16 cellular contexts compared by ENCODE assay signal in the genomic region with DNA sequence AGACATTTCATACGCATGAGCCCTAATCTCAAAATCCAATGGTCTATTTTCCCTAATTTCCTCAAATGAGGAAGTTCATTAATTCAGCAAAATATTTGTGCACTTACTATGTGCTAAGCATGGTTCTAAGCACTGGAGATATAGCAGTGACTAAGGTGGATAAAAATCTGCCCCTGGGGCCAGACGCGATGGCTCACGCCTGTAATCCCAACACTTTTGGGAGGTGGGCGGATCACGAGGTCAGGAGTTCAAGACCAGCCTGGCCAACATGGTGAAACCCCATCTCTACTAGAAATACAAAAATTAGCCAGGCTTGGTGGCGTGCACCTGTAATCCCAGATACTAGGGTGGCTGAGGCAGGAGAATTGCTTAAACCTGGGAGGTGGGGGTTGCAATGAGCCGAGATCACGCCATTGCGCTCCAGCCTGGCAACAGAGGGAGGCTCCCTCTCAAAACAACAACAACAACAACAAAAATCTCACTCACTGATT. TPM values are rescaled to one million over a fixed set of nuclear protein-coding genes. Genes with fewer than 3 reads are reported as not detected.
DNase-seq lines count a peak whose midpoint lies in the region; ATAC-seq and TF ChIP-seq lines count a peak whose summit lies in the region.
"Had no signal": no experiment of that assay in that cellular context is flagged by ENCODE, and none has a peak within 500 bp of the region (broad histone marks: within the 10 kb centered on the region; RNA-seq: fewer than 3 reads in every experiment).

No MANE protein-coding gene starts in this region.

- H3K4me3 Mint-ChIP-seq in activated T-helper 1 cell treated with anti-CD3 and anti-CD28 coated beads, Interleukin-12 subunit alpha, Interleukin-12 subunit beta, Interleukin-2, Interleukin-4 antibody, amounts not matched to agents 30 ng/mL and 10 ng/mL and 1 ng/mL, durations not matched to agents 14 hours and 24 hours and 36 hours, result no peak overlapping the region

- H3K36me3 ChIP-seq in lower lobe of right lung, result peaks cover 36% of the 10 kb centered on the region

- TF ChIP-seq CTCF in 22Rv1 (IDR thresholded peaks at IDR 0.05) (no peak), lower lobe of right lung (IDR thresholded peaks at IDR 0.05) (no peak)

- peaks cover 16% of the 10 kb centered on the region for H3K4me1 ChIP-seq in lower lobe of right lung
- H3K4me1 ChIP-seq: BE2C, prostate gland had no signal

- peak overlapping the region; percentile 43 for H3K27ac ChIP-seq in 22Rv1
- H3K27ac ChIP-seq in lower lobe of right lung, result peak overlapping the region; percentile 77
- H3K27ac ChIP-seq: ascending aorta, prostate gland had no signal

- no peaks in the 10 kb centered on the region for H3K9me3 ChIP-seq in lower lobe of right lung
- H3K9me3 ChIP-seq: ascending aorta, BE2C, heart left ventricle, prostate gland had no signal

- no peak overlapping the region for H3K4me3 ChIP-seq in lower lobe of right lung
- H3K4me3 ChIP-seq: ascending aorta, heart left ventricle, prostate gland had no signal

- H3K36me3 Mint-ChIP-seq in activated T-helper 1 cell treated with anti-CD3 and anti-CD28 coated beads, Interleukin-12 subunit alpha, Interleukin-12 subunit beta, Interleukin-2, Interleukin-4 antibody, amounts not matched to agents 30 ng/mL and 10 ng/mL and 1 ng/mL, durations not matched to agents 14 hours and 24 hours and 36 hours (ENCODE audit: low read depth), result peaks cover 31% of the 10 kb centered on the region

- H3K4me1 Mint-ChIP-seq in activated T-helper 1 cell treated with anti-CD3 and anti-CD28 coated beads, Interleukin-12 subunit alpha, Interleukin-12 subunit beta, Interleukin-2, Interleukin-4 antibody, amounts not matched to agents 30 ng/mL and 10 ng/mL and 1 ng/mL, durations not matched to agents 14 hours and 24 hours and 36 hours (ENCODE audit: low read depth), result peaks cover 48% of the 10 kb centered on the region

- peak in 1 of 2 donors; percentile 29 for ATAC-seq in lower lobe of right lung
- ATAC-seq: stimulated activated naive CD8-positive, alpha-beta T cell treated with anti-CD3 and anti-CD28 coated beads, Interleukin-15, Interleukin-2, amounts not matched to agents 100 U/mL and 50 U/mL, for 24 hours had no signal

- DNase-seq in ELR (ENCODE audit: low read depth) (peak; percentile 87), lower lobe of right lung (no peak), inferior parietal cortex (ENCODE audit: extremely low spot score) (no peak), NCI-H1105 treated with DMSO at 0.1 percent for 48 hours (lab: John Stamatoyannopoulos, UW) (no peak), HuH-7.5 (ENCODE audit: low spot score) (no peak)
- DNase-seq in activated T-helper 1 cell treated with anti-CD3 and anti-CD28 coated beads, Interleukin-12 subunit alpha, Interleukin-12 subunit beta, Interleukin-2, Interleukin-4 antibody, amounts not matched to agents 30 ng/mL and 10 ng/mL and 1 ng/mL, durations not matched to agents 14 hours and 24 hours and 36 hours (ENCODE audit: low spot score), result no peak
- no peak for DNase-seq in central memory CD4-positive, alpha-beta T cell
- DNase-seq: BE2C; effector CD8-positive, alpha-beta T cell; stimulated activated CD4-positive, alpha-beta T cell treated with anti-CD3 and anti-CD28 coated beads, Interleukin-4, amount 100 ng/mL, for 1 hour; stimulated activated naive CD8-positive, alpha-beta T cell treated with anti-CD3 and anti-CD28 coated beads, Interleukin-15, Interleukin-2, amounts not matched to agents 100 U/mL and 50 U/mL, for 24 hours had no signal

- no peaks in the 10 kb centered on the region for H3K9me3 Mint-ChIP-seq in activated T-helper 1 cell treated with anti-CD3 and anti-CD28 coated beads, Interleukin-12 subunit alpha, Interleukin-12 subunit beta, Interleukin-2, Interleukin-4 antibody, amounts not matched to agents 30 ng/mL and 10 ng/mL and 1 ng/mL, durations not matched to agents 14 hours and 24 hours and 36 hours

- peak overlapping the region; percentile 83 for H3K27ac Mint-ChIP-seq in activated T-helper 1 cell treated with anti-CD3 and anti-CD28 coated beads, Interleukin-12 subunit alpha, Interleukin-12 subunit beta, Interleukin-2, Interleukin-4 antibody, amounts not matched to agents 30 ng/mL and 10 ng/mL and 1 ng/mL, durations not matched to agents 14 hours and 24 hours and 36 hours

- no peaks in the 10 kb centered on the region for H3K27me3 Mint-ChIP-seq in activated T-helper 1 cell treated with anti-CD3 and anti-CD28 coated beads, Interleukin-12 subunit alpha, Interleukin-12 subunit beta, Interleukin-2, Interleukin-4 antibody, amounts not matched to agents 30 ng/mL and 10 ng/mL and 1 ng/mL, durations not matched to agents 14 hours and 24 hours and 36 hours (ENCODE audit: insufficient read depth)

- intact Hi-C loops in activated T-helper 1 cell treated with anti-CD3 and anti-CD28 coated beads, Interleukin-12 subunit alpha, Interleukin-12 subunit beta, Interleukin-2, Interleukin-4 antibody, amounts not matched to agents 30 ng/mL and 10 ng/mL and 1 ng/mL, durations not matched to agents 14 hours and 24 hours and 36 hours (cut with micrococcal nuclease), result no loop called here
- intact Hi-C loops in lower lobe of right lung (cut with DNase I), result no loop called here

- H3K27me3 ChIP-seq in lower lobe of right lung (ENCODE audit: low read depth), result no peaks in the 10 kb centered on the region
- H3K27me3 ChIP-seq: ascending aorta, BE2C, heart left ventricle had no signal

RNA-seq across cellular contexts. Expression of a gene that starts 4.3 kb away (rescaled TPM):
- 74.9 and 75.3 TPM in 2 replicates for total RNA-seq in activated T-helper 1 cell treated with anti-CD3 and anti-CD28 coated beads, Interleukin-12 subunit alpha, Interleukin-12 subunit beta, Interleukin-2, Interleukin-4 antibody, amounts not matched to agents 30 ng/mL and 10 ng/mL and 1 ng/mL, durations not matched to agents 14 hours and 24 hours and 36 hours
- 39.3 TPM for total RNA-seq in lower lobe of right lung

RNA-seq across cellular contexts. Expression of a gene that starts 34.8 kb away (rescaled TPM):
- 88.1 and 95.4 TPM in 2 replicates for total RNA-seq in activated T-helper 1 cell treated with anti-CD3 and anti-CD28 coated beads, Interleukin-12 subunit alpha, Interleukin-12 subunit beta, Interleukin-2, Interleukin-4 antibody, amounts not matched to agents 30 ng/mL and 10 ng/mL and 1 ng/mL, durations not matched to agents 14 hours and 24 hours and 36 hours
- total RNA-seq in lower lobe of right lung, result 72.2 TPM

RNA-seq across cellular contexts. Expression of a gene that starts 48.1 kb away (rescaled TPM):
- 26.9 and 27.9 TPM in 2 replicates for total RNA-seq in activated T-helper 1 cell treated with anti-CD3 and anti-CD28 coated beads, Interleukin-12 subunit alpha, Interleukin-12 subunit beta, Interleukin-2, Interleukin-4 antibody, amounts not matched to agents 30 ng/mL and 10 ng/mL and 1 ng/mL, durations not matched to agents 14 hours and 24 hours and 36 hours
- 2.7 TPM for total RNA-seq in lower lobe of right lung
- total RNA-seq: lung microvascular endothelial cell had no signal
